ENCODE assay signal across 30 cellular contexts in the genomic region with DNA sequence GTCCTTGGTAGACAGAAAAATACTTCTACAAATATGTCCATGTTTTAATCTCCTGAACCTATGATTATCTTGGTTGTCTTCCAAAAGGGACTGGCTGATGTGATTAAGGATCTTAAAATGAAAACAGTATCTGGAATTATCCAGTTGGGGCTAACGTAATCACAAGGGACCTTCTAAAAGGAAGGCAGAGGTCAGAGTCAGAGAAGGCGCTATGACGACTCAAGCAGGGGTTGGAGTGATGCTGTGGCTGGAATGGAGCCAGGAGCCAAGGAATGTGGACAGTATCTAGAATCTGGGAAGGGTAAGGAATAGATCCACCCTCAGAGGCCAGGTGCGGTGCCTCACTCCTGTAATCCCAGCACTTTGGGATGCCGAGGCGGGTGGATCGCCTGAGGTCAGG. TPM values are rescaled to one million over a fixed set of nuclear protein-coding genes. Genes with fewer than 3 reads are reported as not detected.
DNase-seq lines count a peak whose midpoint lies in the region; ATAC-seq and TF ChIP-seq lines count a peak whose summit lies in the region.
"Had no signal": no experiment of that assay in that cellular context is flagged by ENCODE, and none has a peak within 500 bp of the region (broad histone marks: within the 10 kb centered on the region; RNA-seq: fewer than 3 reads in every experiment).

No MANE protein-coding gene starts in this region.

- POLR2A ChIA-PET in A673 (lab: Charles Lee; ENCODE audit: low non-redundant PET), result no interaction called here
- POLR2A ChIA-PET in RWPE1 (lab: Yijun Ruan, JAX; ENCODE audit: low non-redundant PET), result no interaction called here

- TF ChIP-seq CTCF in A673 (conservative IDR thresholded peaks at IDR 0.05; ENCODE audit: low read depth, low read length) (no peak), RWPE1 (conservative IDR thresholded peaks at IDR 0.05; ENCODE audit: low read depth) (no peak)

- no peaks in the 10 kb centered on the region for H3K9me3 ChIP-seq in T-helper 17 cell (ENCODE audit: control insufficient read depth, low read length, poor library complexity, severe bottlenecking)
- no peaks in the 10 kb centered on the region for H3K9me3 ChIP-seq in A673 (ENCODE audit: low read depth, low read length, poor library complexity, severe bottlenecking)
- H3K9me3 ChIP-seq: Caco-2, colonic mucosa, heart right ventricle, right lobe of liver, SJCRH30, stomach had no signal

- H3K27ac ChIP-seq in ACC112 (ENCODE audit: low read depth, low read length), result peak overlapping the region; percentile 42
- no peak overlapping the region for H3K27ac ChIP-seq in A673 (ENCODE audit: low read depth, low read length, poor library complexity, severe bottlenecking)
- H3K27ac ChIP-seq in RWPE1, result no peak overlapping the region
- H3K27ac ChIP-seq: C4-2B, cardiac muscle cell, colonic mucosa, heart right ventricle, KMS-11, right lobe of liver, SJCRH30, stomach had no signal

- no peak overlapping the region for H3K4me3 Mint-ChIP-seq in T-helper 17 cell
- H3K4me3 Mint-ChIP-seq: activated CD4-positive, alpha-beta T cell treated with anti-CD3 and anti-CD28 coated beads, Interleukin-2, amount 10 ng/mL, durations not matched to agents 24 days and 14 days; activated naive CD8-positive, alpha-beta T cell treated with anti-CD3 and anti-CD28 coated beads, Interleukin-2, amount 10 ng/mL, durations not matched to agents 7 days and 5 days; activated T-cell treated with anti-CD3 and anti-CD28 coated beads, Interleukin-2, amount 50 U/mL, for 4 hours; naive thymus-derived CD8-positive, alpha-beta T cell had no signal

- DNase-seq in EH (ENCODE audit: low read depth) (peak; percentile 4), T-helper 17 cell (no peak), fibroblast of the conjunctiva (ENCODE audit: low read depth) (peak; percentile 42), A673 (ENCODE audit: low spot score) (no peak), RWPE1 (ENCODE audit: low spot score) (no peak)
- DNase-seq: activated CD4-positive, alpha-beta T cell treated with anti-CD3 and anti-CD28 coated beads, Interleukin-2, amount 10 ng/mL, durations not matched to agents 24 days and 14 days; activated gamma-delta T cell; activated naive CD8-positive, alpha-beta T cell treated with anti-CD3 and anti-CD28 coated beads, Interleukin-2, amount 10 ng/mL, durations not matched to agents 7 days and 5 days; activated T-cell treated with anti-CD3 and anti-CD28 coated beads, Interleukin-2, amount 50 U/mL, for 4 hours; aorta; Caco-2; colonic mucosa; effector CD4-positive, alpha-beta T cell; foreskin melanocyte; heart right ventricle; naive thymus-derived CD8-positive, alpha-beta T cell; NCI-H1417; NCI-H2029; NCI-H524 treated with DMSO at 0.1 percent for 48 hours; right lobe of liver; stimulated activated CD4-positive, alpha-beta T cell treated with anti-CD3 and anti-CD28 coated beads, Interleukin-4, amount 100 ng/mL, for 1 hour; stomach; T1000 had no signal

- peak overlapping the region; percentile 12 for H2AFZ ChIP-seq in ACC112 (ENCODE audit: low read length, unreplicated experiment)

- no peaks in the 10 kb centered on the region for H3K36me3 Mint-ChIP-seq in T-helper 17 cell (ENCODE audit: low read depth)
- H3K36me3 Mint-ChIP-seq: activated naive CD8-positive, alpha-beta T cell treated with anti-CD3 and anti-CD28 coated beads, Interleukin-2, amount 10 ng/mL, durations not matched to agents 7 days and 5 days; naive thymus-derived CD8-positive, alpha-beta T cell had no signal

- peaks cover 13% of the 10 kb centered on the region for H3K27me3 Mint-ChIP-seq in T-helper 17 cell

- H3K79me2 ChIP-seq in ACC112 (ENCODE audit: control insufficient read depth, insufficient read depth, low read length, unreplicated experiment), result peaks cover 8% of the 10 kb centered on the region

- intact Hi-C loops in A673 (cut with micrococcal nuclease; ENCODE audit: unreplicated experiment), result no loop called here

- ATAC-seq in T-helper 17 cell, result no peak
- ATAC-seq in activated CD4-positive, CD25-positive, alpha-beta regulatory T cell treated with anti-CD3 and anti-CD28 coated beads, Interleukin-2, amount 50 U/mL, for 24 hours, result no peak
- ATAC-seq: activated T-cell treated with anti-CD3 and anti-CD28 coated beads, Interleukin-2, amount 50 U/mL, for 4 hours; heart right ventricle; naive thymus-derived CD8-positive, alpha-beta T cell; right lobe of liver had no signal

- peaks cover 2% of the 10 kb centered on the region for H3K4me1 Mint-ChIP-seq in T-helper 17 cell

- no peaks in the 10 kb centered on the region for H3K27me3 ChIP-seq in ACC112 (ENCODE audit: insufficient read depth, low read length)
- H3K27me3 ChIP-seq in A673 (replicated peaks; ENCODE audit: insufficient read depth, low read depth, low read length, poor library complexity), result no peaks in the 10 kb centered on the region
- H3K27me3 ChIP-seq: cardiac muscle cell, colonic mucosa, right lobe of liver, SJCRH30 had no signal

- BruUV-seq in A673 (replicated peaks; lab: Mats Ljungman, UMichigan), result no TSS peak

- H3K4me1 ChIP-seq in ACC112 (ENCODE audit: control insufficient read depth, insufficient read depth, low read length, unreplicated experiment), result peaks cover 12% of the 10 kb centered on the region
- no peaks in the 10 kb centered on the region for H3K4me1 ChIP-seq in A673 (ENCODE audit: insufficient read depth, low read length, poor library complexity, severe bottlenecking)
- H3K4me1 ChIP-seq: Caco-2, colonic mucosa, right lobe of liver, SJCRH30 had no signal

- no peak overlapping the region for H3K4me3 ChIP-seq in ACC112 (ENCODE audit: low read depth, low read length)
- H3K4me3 ChIP-seq in A673 (ENCODE audit: low read depth, low read length, poor library complexity, severe bottlenecking), result no peak overlapping the region
- H3K4me3 ChIP-seq: cardiac muscle cell, colonic mucosa, heart right ventricle, lung, right lobe of liver, SJCRH30, stomach had no signal

- peak overlapping the region; percentile 8 for H3K27ac Mint-ChIP-seq in T-helper 17 cell
- H3K27ac Mint-ChIP-seq: activated CD4-positive, alpha-beta T cell treated with anti-CD3 and anti-CD28 coated beads, Interleukin-2, amount 10 ng/mL, durations not matched to agents 24 days and 14 days; activated naive CD8-positive, alpha-beta T cell treated with anti-CD3 and anti-CD28 coated beads, Interleukin-2, amount 10 ng/mL, durations not matched to agents 7 days and 5 days had no signal

- CTCF ChIA-PET in A673 (lab: Charles Lee), result no interaction called here
- CTCF ChIA-PET in RWPE1 (lab: Yijun Ruan, JAX), result no interaction called here

- no peaks in the 10 kb centered on the region for H3K36me3 ChIP-seq in ACC112 (ENCODE audit: insufficient read depth, low read length)
- H3K36me3 ChIP-seq in A673 (ENCODE audit: insufficient read depth, low read length, poor library complexity, severe bottlenecking), result no peaks in the 10 kb centered on the region
- H3K36me3 ChIP-seq: cardiac muscle cell, colonic mucosa, heart right ventricle, right lobe of liver, SJCRH30, stomach had no signal

RNA-seq across cellular contexts. Expression of a gene that starts 4.2 kb away (rescaled TPM):
- total RNA-seq in T-helper 17 cell, result 10 to 100 TPM; 43.3 to 44.7 TPM
- total RNA-seq in A673 (2021), result 134 and 148 TPM in 2 replicates

Comparison
In these comparisons a context has a peak if more than half of its experiments do, and no peak if none do; other contexts are left out.
1. DNase-seq: peak in EH (single experiment) and fibroblast of the conjunctiva (single experiment); none in T-helper 17 cell (0 of 3), A673 (single experiment) and RWPE1 (single experiment).